Comparison of ENCODE assay signal across 1 cellular context in the genomic region with DNA sequence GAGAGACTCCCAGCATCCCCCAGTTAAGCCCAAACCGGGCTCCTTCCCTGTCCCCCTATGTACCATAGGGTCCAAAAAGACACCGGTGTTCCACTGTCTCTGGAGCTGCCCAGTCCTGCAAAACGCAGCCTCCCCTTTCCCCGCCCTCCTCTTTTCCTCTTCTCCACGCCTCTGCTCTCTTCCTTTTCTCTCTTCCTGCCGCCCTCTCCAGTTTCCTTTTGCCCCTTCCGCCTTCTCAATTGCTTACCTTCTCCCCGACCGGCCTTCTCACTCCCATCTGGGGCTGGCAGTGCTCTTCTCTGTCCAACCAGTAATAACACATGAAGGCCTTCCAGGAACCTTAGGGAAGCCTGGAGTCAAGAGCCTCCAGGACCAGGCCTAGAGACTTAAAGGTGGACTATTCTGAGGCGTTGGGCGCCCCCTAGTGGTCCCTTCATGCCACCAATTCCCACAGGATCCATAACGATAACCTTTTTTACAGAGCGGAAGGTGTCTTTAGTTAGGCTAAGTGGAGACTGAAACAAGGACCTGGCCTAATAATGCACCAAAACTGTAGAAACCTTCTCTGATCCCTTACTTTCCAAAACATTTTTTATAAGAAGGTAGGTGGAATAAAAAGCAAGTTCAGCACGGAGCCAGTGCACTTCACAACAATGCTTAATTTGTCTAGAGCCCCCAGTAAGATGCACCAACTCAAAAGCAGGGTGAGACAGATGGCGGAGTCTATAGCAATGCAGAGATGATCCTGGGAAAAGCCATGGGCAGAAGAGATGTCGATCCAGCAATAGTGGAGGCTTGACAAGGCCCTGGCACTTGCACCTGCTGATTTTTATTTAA.
TF ChIP-seq lines count a peak whose summit lies in the region.

No MANE protein-coding gene starts in this region.

TF ChIP-seq in SK-N-SH treated with all-trans-retinoic acid at 6 μM for 48 hours, 23 proteins besides CTCF, POLR2A, EP300 and RAD21 (continued from another document):
- TF ChIP-seq, protein P1, sequence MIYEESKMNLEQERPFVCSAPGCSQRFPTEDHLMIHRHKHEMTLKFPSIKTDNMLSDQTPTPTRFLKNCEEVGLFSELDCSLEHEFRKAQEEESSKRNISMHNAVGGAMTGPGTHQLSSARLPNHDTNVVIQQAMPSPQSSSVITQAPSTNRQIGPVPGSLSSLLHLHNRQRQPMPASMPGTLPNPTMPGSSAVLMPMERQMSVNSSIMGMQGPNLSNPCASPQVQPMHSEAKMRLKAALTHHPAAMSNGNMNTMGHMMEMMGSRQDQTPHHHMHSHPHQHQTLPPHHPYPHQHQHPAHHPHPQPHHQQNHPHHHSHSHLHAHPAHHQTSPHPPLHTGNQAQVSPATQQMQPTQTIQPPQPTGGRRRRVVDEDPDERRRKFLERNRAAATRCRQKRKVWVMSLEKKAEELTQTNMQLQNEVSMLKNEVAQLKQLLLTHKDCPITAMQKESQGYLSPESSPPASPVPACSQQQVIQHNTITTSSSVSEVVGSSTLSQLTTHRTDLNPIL (CRISPR knock-in tag; IDR thresholded peaks at IDR 0.05; ENCODE audit: low read depth): no peak
- TF ChIP-seq TOX (CRISPR knock-in tag; IDR thresholded peaks at IDR 0.05; ENCODE audit: borderline replicate concordance) (no peak), TCF4 (CRISPR knock-in tag; IDR thresholded peaks at IDR 0.05; ENCODE audit: borderline replicate concordance) (no peak), OSR1 (CRISPR knock-in tag; IDR thresholded peaks at IDR 0.05) (no peak), BACH2 (CRISPR knock-in tag; IDR thresholded peaks at IDR 0.05; ENCODE audit: borderline replicate concordance) (no peak)
- TF ChIP-seq, protein P2, sequence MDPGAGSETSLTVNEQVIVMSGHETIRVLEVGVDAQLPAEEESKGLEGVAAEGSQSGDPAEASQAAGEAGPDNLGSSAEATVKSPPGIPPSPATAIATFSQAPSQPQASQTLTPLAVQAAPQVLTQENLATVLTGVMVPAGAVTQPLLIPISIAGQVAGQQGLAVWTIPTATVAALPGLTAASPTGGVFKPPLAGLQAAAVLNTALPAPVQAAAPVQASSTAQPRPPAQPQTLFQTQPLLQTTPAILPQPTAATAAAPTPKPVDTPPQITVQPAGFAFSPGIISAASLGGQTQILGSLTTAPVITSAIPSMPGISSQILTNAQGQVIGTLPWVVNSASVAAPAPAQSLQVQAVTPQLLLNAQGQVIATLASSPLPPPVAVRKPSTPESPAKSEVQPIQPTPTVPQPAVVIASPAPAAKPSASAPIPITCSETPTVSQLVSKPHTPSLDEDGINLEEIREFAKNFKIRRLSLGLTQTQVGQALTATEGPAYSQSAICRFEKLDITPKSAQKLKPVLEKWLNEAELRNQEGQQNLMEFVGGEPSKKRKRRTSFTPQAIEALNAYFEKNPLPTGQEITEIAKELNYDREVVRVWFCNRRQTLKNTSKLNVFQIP (CRISPR knock-in tag; IDR thresholded peaks at IDR 0.05; ENCODE audit: borderline replicate concordance, low read depth): no peak
